Comparison of ENCODE assay signal across 34 cellular contexts in genomic region chrX:68579810-68580209, GRCh38.
"Had no signal": no experiment of that assay in that cellular context is flagged by ENCODE, and none has a peak within 500 bp of the region (broad histone marks: within the 10 kb centered on the region; RNA-seq: fewer than 3 reads in every experiment).

No MANE protein-coding gene starts in this region.

- ATAC-seq: activated CD4-positive, CD25-positive, alpha-beta regulatory T cell treated with anti-CD3 and anti-CD28 coated beads, Interleukin-2, amount 50 U/mL, for 24 hours; activated CD8-positive, alpha-beta T cell treated with anti-CD3 and anti-CD28 coated beads for 36 hours; activated T-cell treated with anti-CD3 and anti-CD28 coated beads, Interleukin-2, amount 50 U/mL, for 4 hours; activated T-helper 17 cell treated with anti-CD3 and anti-CD28 coated beads, Interleukin-2, amount 50 U/mL, for 72 hours; body of pancreas; effector memory CD8-positive, alpha-beta T cell; foreskin keratinocyte; gastrocnemius medialis; heart left ventricle; T-helper 17 cell had no signal

- H3K36me3 ChIP-seq: cardiac muscle cell, colonic mucosa, esophagus muscularis mucosa, gastrocnemius medialis, heart left ventricle, WERI-Rb-1 had no signal

- H3K4me1 Mint-ChIP-seq: activated B cell treated with CpG ODN at 0.5 μM for 24 hours, T-helper 17 cell had no signal

- H3K4me1 ChIP-seq: body of pancreas, colonic mucosa, esophagus muscularis mucosa, foreskin keratinocyte, gastrocnemius medialis, heart left ventricle had no signal

- H3K4me3 ChIP-seq: body of pancreas, cardiac muscle cell, colonic mucosa, esophagus muscularis mucosa, gastrocnemius medialis, heart left ventricle had no signal

- H3K9me3 ChIP-seq: body of pancreas, colonic mucosa, esophagus muscularis mucosa, gastrocnemius medialis, heart left ventricle had no signal

- H3K27me3 ChIP-seq: body of pancreas, cardiac muscle cell, colonic mucosa, esophagus muscularis mucosa, foreskin keratinocyte, gastrocnemius medialis had no signal

- H3K9me3 Mint-ChIP-seq: activated B cell treated with CpG ODN at 0.5 μM for 24 hours; activated CD8-positive, alpha-beta T cell treated with anti-CD3 and anti-CD28 coated beads for 36 hours; activated T-helper 17 cell treated with anti-CD3 and anti-CD28 coated beads, Interleukin-2, amount 50 U/mL, for 72 hours had no signal

- H3K4me3 Mint-ChIP-seq: activated B cell treated with CpG ODN at 0.5 μM for 24 hours; activated CD8-positive, alpha-beta T cell treated with anti-CD3 and anti-CD28 coated beads for 36 hours; activated naive CD8-positive, alpha-beta T cell; activated T-cell treated with anti-CD3 and anti-CD28 coated beads, Interleukin-2, amount 50 U/mL, for 4 hours; activated T-helper 17 cell treated with anti-CD3 and anti-CD28 coated beads, Interleukin-2, amount 50 U/mL, for 72 hours; effector memory CD8-positive, alpha-beta T cell; T-helper 17 cell; T-helper 2 cell treated with Interferon-gamma antibody and Interleukin-4, amounts not matched to agents 5 μg/mL and 100 μg/mL, for 36 hours had no signal

- H3K27ac Mint-ChIP-seq: activated B cell treated with CpG ODN at 0.5 μM for 24 hours; activated CD8-positive, alpha-beta T cell treated with anti-CD3 and anti-CD28 coated beads for 36 hours; activated naive CD8-positive, alpha-beta T cell; activated T-helper 17 cell treated with anti-CD3 and anti-CD28 coated beads, Interleukin-2, amount 50 U/mL, for 72 hours; effector memory CD8-positive, alpha-beta T cell; T-helper 17 cell; T-helper 2 cell treated with Interferon-gamma antibody and Interleukin-4, amounts not matched to agents 5 μg/mL and 100 μg/mL, for 36 hours had no signal

- H3K27me3 Mint-ChIP-seq: activated B cell treated with CpG ODN at 0.5 μM for 24 hours; activated CD8-positive, alpha-beta T cell treated with anti-CD3 and anti-CD28 coated beads for 36 hours; activated naive CD8-positive, alpha-beta T cell; activated T-helper 17 cell treated with anti-CD3 and anti-CD28 coated beads, Interleukin-2, amount 50 U/mL, for 72 hours; effector memory CD8-positive, alpha-beta T cell; T-helper 17 cell had no signal

- DNase-seq: activated B cell treated with CpG ODN at 0.5 μM for 24 hours; activated CD4-positive, alpha-beta T cell treated with anti-CD3 and anti-CD28 coated beads for 48 hours; activated CD4-positive, alpha-beta T cell treated with anti-CD3 and anti-CD28 coated beads, Interleukin-2, amount 50 U/mL, for 1 hour; activated CD4-positive, alpha-beta T cell treated with anti-CD3 and anti-CD28 coated beads, Interleukin-2, amount 50 U/mL, for 48 hours; activated CD8-positive, alpha-beta memory T cell treated with anti-CD3 and anti-CD28 coated beads for 24 hours; activated CD8-positive, alpha-beta T cell treated with anti-CD3 and anti-CD28 coated beads for 36 hours; activated effector memory CD4-positive, alpha-beta T cell treated with Interleukin-2 at 50 U/mL for 16 hours; activated gamma-delta T cell treated with Interleukin-2 at 50 U/mL for 16 hours; activated naive CD4-positive, alpha-beta T cell treated with anti-CD3 and anti-CD28 coated beads, Interleukin-2, amount 50 U/mL, for 16 hours; activated naive CD4-positive, alpha-beta T cell treated with Interleukin-2 at 50 U/mL for 16 hours; activated T-cell treated with anti-CD3 and anti-CD28 coated beads, Interleukin-2, amount 50 U/mL, for 4 hours; amniotic stem cell; anterior cingulate cortex; body of pancreas; central memory CD4-positive, alpha-beta T cell; cerebellar nuclear complex; colonic mucosa; effector CD4-positive, alpha-beta T cell; effector memory CD8-positive, alpha-beta T cell; erythroblast; foreskin keratinocyte; gastrocnemius medialis; glutamatergic neuron; heart left ventricle; hypothalamus; T-helper 17 cell; T1000; WERI-Rb-1 had no signal

- H3K27ac ChIP-seq: body of pancreas, cardiac muscle cell, colonic mucosa, esophagus muscularis mucosa, foreskin keratinocyte, gastrocnemius medialis, heart left ventricle, WERI-Rb-1 had no signal
